In the genomic region with DNA sequence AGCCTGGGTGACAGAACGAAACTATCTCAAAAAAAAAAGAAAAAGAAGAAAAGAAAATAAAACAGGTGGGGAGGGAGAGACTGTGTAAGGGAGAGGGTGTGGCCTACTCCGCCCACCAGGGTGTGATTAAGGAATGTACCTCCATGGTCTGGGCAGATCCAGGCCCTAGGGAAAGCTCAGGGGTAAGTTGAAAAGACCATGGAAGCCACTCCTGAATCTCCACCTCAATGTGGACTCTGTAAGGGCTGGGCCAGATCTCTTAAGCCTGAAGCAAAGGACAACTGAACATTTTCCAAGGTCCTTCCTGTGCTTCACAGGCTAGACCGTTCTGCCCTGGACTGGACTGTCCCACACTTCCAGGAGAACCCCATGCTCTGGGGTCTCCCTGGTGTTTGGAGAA, we compare ENCODE assay signal across 10 cellular contexts. TPM values are rescaled to one million over a fixed set of nuclear protein-coding genes. Genes with fewer than 3 reads are reported as not detected.
DNase-seq lines count a peak whose midpoint lies in the region; ATAC-seq and TF ChIP-seq lines count a peak whose summit lies in the region.
"Had no signal": no experiment of that assay in that cellular context is flagged by ENCODE, and none has a peak within 500 bp of the region (broad histone marks: within the 10 kb centered on the region; RNA-seq: fewer than 3 reads in every experiment).

No MANE protein-coding gene starts in this region.

- H3K4me1 Mint-ChIP-seq in T-helper 2 cell treated with Interferon-gamma antibody and Interleukin-4, amounts not matched to agents 5 μg/mL and 100 μg/mL, for 36 hours (ENCODE audit: low read depth) = peaks cover 62% of the 10 kb centered on the region
- no peaks in the 10 kb centered on the region for H3K4me1 Mint-ChIP-seq in GM23338
- H3K4me1 Mint-ChIP-seq in activated T-helper 1 cell treated with anti-CD3 and anti-CD28 coated beads, Interleukin-12 subunit alpha, Interleukin-12 subunit beta, Interleukin-2, Interleukin-4 antibody, amounts not matched to agents 30 ng/mL and 10 ng/mL and 1 ng/mL, durations not matched to agents 14 hours and 24 hours and 36 hours (ENCODE audit: low read depth) = peaks cover 49% of the 10 kb centered on the region

- H3K36me3 Mint-ChIP-seq in T-helper 2 cell treated with Interferon-gamma antibody and Interleukin-4, amounts not matched to agents 5 μg/mL and 100 μg/mL, for 36 hours (ENCODE audit: low read depth) = peaks cover 24% of the 10 kb centered on the region
- no peaks in the 10 kb centered on the region for H3K36me3 Mint-ChIP-seq in GM23338 (ENCODE audit: low read depth)
- peaks cover 9% of the 10 kb centered on the region for H3K36me3 Mint-ChIP-seq in activated T-helper 1 cell treated with anti-CD3 and anti-CD28 coated beads, Interleukin-12 subunit alpha, Interleukin-12 subunit beta, Interleukin-2, Interleukin-4 antibody, amounts not matched to agents 30 ng/mL and 10 ng/mL and 1 ng/mL, durations not matched to agents 14 hours and 24 hours and 36 hours (ENCODE audit: low read depth)

- H3K36me3 ChIP-seq in GM23338 (ENCODE audit: insufficient read depth) = no peaks in the 10 kb centered on the region
- H3K36me3 ChIP-seq in mucosa of rectum (ENCODE audit: control insufficient read depth in 2 of 2, insufficient read depth in 2 of 2, low read length in 2 of 2) = no peaks in the 10 kb centered on the region
- no peaks in the 10 kb centered on the region for H3K36me3 ChIP-seq in aorta (ENCODE audit: control insufficient read depth in 1 of 2, insufficient read depth in 2 of 2, low read length in 1 of 2)

- no peak overlapping the region for H3K4me2 ChIP-seq in GM23338

- H3K9ac ChIP-seq in mucosa of rectum (ENCODE audit: low read depth in 1 of 2, low read length in 2 of 2) = peak overlapping the region in 1 of 2 donors; percentile 47

- H3K27ac ChIP-seq in GM23338 (ENCODE audit: low read depth) = no peak overlapping the region
- peak overlapping the region; percentile 2 to 61 for H3K27ac ChIP-seq in mucosa of rectum (ENCODE audit: low read depth in 2 of 2, low read length in 2 of 2)
- no peak overlapping the region for H3K27ac ChIP-seq in aorta (ENCODE audit: low read depth in 1 of 2, low read length in 2 of 2)

- peak; percentile 65 for ATAC-seq in GM23338
- ATAC-seq in HG03045 (IDR thresholded peaks at IDR 0.05; ENCODE audit: unreplicated experiment) = no peak
- no peak for ATAC-seq in aorta (ENCODE audit: low FRiP score)

- H3K79me2 ChIP-seq in GM23338 (replicated peaks; ENCODE audit: insufficient read depth) = no peaks in the 10 kb centered on the region

- TF ChIP-seq CTCF in GM23338 (conservative IDR thresholded peaks at IDR 0.05; ENCODE audit: low read depth in 2 of 2) = no peak

- H3K4me1 ChIP-seq in GM23338 (ENCODE audit: insufficient read depth) (no peaks in the 10 kb centered on the region), mucosa of rectum (ENCODE audit: control insufficient read depth in 2 of 2, insufficient read depth in 2 of 2, low read length in 2 of 2) (peaks cover 7 to 9% of the 10 kb centered on the region in 2 donors), aorta (ENCODE audit: control insufficient read depth in 1 of 2, insufficient read depth in 2 of 2, low read length in 2 of 2) (no peaks in the 10 kb centered on the region)

- peak overlapping the region; percentile 75 for H3K4me3 Mint-ChIP-seq in T-helper 2 cell treated with Interferon-gamma antibody and Interleukin-4, amounts not matched to agents 5 μg/mL and 100 μg/mL, for 36 hours
- H3K4me3 Mint-ChIP-seq in GM23338 = no peak overlapping the region
- no peak overlapping the region for H3K4me3 Mint-ChIP-seq in activated T-helper 1 cell treated with anti-CD3 and anti-CD28 coated beads, Interleukin-12 subunit alpha, Interleukin-12 subunit beta, Interleukin-2, Interleukin-4 antibody, amounts not matched to agents 30 ng/mL and 10 ng/mL and 1 ng/mL, durations not matched to agents 14 hours and 24 hours and 36 hours

- H3K9me3 ChIP-seq in mucosa of rectum (ENCODE audit: control insufficient read depth in 2 of 2, low read length in 2 of 2) (peaks cover 0 to 1% of the 10 kb centered on the region in 2 donors), aorta (ENCODE audit: control insufficient read depth, low read length) (peaks cover 4% of the 10 kb centered on the region)

- peak overlapping the region; percentile 85; the same call in 1 of the 2 replicates for H2AFZ ChIP-seq in GM23338

- DNase-seq in T-helper 2 cell treated with Interferon-gamma antibody and Interleukin-4, amounts not matched to agents 5 μg/mL and 100 μg/mL, for 36 hours (ENCODE audit: low spot score) = no peak
- DNase-seq in T-helper 2 cell (no peak), GM23338 (ENCODE audit: low spot score) (peak; percentile 19), NCI-H524 treated with DMSO at 0.1 percent for 48 hours (lab: John Stamatoyannopoulos, UW) (no peak), aorta (no peak)
- DNase-seq in activated T-helper 1 cell treated with anti-CD3 and anti-CD28 coated beads, Interleukin-12 subunit alpha, Interleukin-12 subunit beta, Interleukin-2, Interleukin-4 antibody, amounts not matched to agents 30 ng/mL and 10 ng/mL and 1 ng/mL, durations not matched to agents 14 hours and 24 hours and 36 hours (ENCODE audit: low spot score) = no peak
- DNase-seq: nucleus accumbens, T1000 had no signal

- no peaks in the 10 kb centered on the region for H3K9me2 ChIP-seq in GM23338 (ENCODE audit: insufficient read depth)

- H3K4me3 ChIP-seq in GM23338 (no peak overlapping the region), mucosa of rectum (ENCODE audit: low read length in 2 of 2) (no peak overlapping the region), aorta (ENCODE audit: low read length in 2 of 2) (no peak overlapping the region)

- H3K27me3 ChIP-seq in GM23338 (ENCODE audit: insufficient read depth) = no peaks in the 10 kb centered on the region
- H3K27me3 ChIP-seq in mucosa of rectum (ENCODE audit: control insufficient read depth in 2 of 2, insufficient read depth in 2 of 2, low read length in 2 of 2) = no peaks in the 10 kb centered on the region
- no peaks in the 10 kb centered on the region for H3K27me3 ChIP-seq in aorta (ENCODE audit: control insufficient read depth in 1 of 2, insufficient read depth in 2 of 2, low read length in 1 of 2)

- H3K9me3 Mint-ChIP-seq in T-helper 2 cell treated with Interferon-gamma antibody and Interleukin-4, amounts not matched to agents 5 μg/mL and 100 μg/mL, for 36 hours = peaks cover 18% of the 10 kb centered on the region
- H3K9me3 Mint-ChIP-seq in GM23338 = no peaks in the 10 kb centered on the region
- H3K9me3 Mint-ChIP-seq in activated T-helper 1 cell treated with anti-CD3 and anti-CD28 coated beads, Interleukin-12 subunit alpha, Interleukin-12 subunit beta, Interleukin-2, Interleukin-4 antibody, amounts not matched to agents 30 ng/mL and 10 ng/mL and 1 ng/mL, durations not matched to agents 14 hours and 24 hours and 36 hours = peaks cover 13% of the 10 kb centered on the region

- intact Hi-C loops in activated T-helper 1 cell treated with anti-CD3 and anti-CD28 coated beads, Interleukin-12 subunit alpha, Interleukin-12 subunit beta, Interleukin-2, Interleukin-4 antibody, amounts not matched to agents 30 ng/mL and 10 ng/mL and 1 ng/mL, durations not matched to agents 14 hours and 24 hours and 36 hours (cut with micrococcal nuclease) = loop anchor here (10.0 kb wide), 1 partner anchor 1063 kb away; no protein-coding TSS in a partner anchor
- intact Hi-C loops in aorta (cut with DNase I) = no loop called here

- no peak overlapping the region for H3K27ac Mint-ChIP-seq in T-helper 2 cell treated with Interferon-gamma antibody and Interleukin-4, amounts not matched to agents 5 μg/mL and 100 μg/mL, for 36 hours
- H3K27ac Mint-ChIP-seq in GM23338 = no peak overlapping the region
- H3K27ac Mint-ChIP-seq in activated T-helper 1 cell treated with anti-CD3 and anti-CD28 coated beads, Interleukin-12 subunit alpha, Interleukin-12 subunit beta, Interleukin-2, Interleukin-4 antibody, amounts not matched to agents 30 ng/mL and 10 ng/mL and 1 ng/mL, durations not matched to agents 14 hours and 24 hours and 36 hours = peak overlapping the region; percentile 40

- 75 to 86% methylated on average over 3 of the region's 3 CpGs for WGBS in aorta, 2 donors

- H3K27me3 Mint-ChIP-seq in T-helper 2 cell treated with Interferon-gamma antibody and Interleukin-4, amounts not matched to agents 5 μg/mL and 100 μg/mL, for 36 hours (ENCODE audit: low read depth) = peaks cover 3% of the 10 kb centered on the region
- peaks cover 6% of the 10 kb centered on the region for H3K27me3 Mint-ChIP-seq in GM23338 (ENCODE audit: insufficient read depth, low read depth, poor library complexity)
- no peaks in the 10 kb centered on the region for H3K27me3 Mint-ChIP-seq in activated T-helper 1 cell treated with anti-CD3 and anti-CD28 coated beads, Interleukin-12 subunit alpha, Interleukin-12 subunit beta, Interleukin-2, Interleukin-4 antibody, amounts not matched to agents 30 ng/mL and 10 ng/mL and 1 ng/mL, durations not matched to agents 14 hours and 24 hours and 36 hours (ENCODE audit: insufficient read depth)

- no peaks in the 10 kb centered on the region for H3F3A ChIP-seq in GM23338 (replicated peaks; ENCODE audit: low read depth)

- H4K20me1 ChIP-seq in GM23338 (replicated peaks; ENCODE audit: insufficient read depth) = no peaks in the 10 kb centered on the region

TF ChIP-seq in GM23338, 12 proteins besides CTCF, POLR2A, EP300 and RAD21 (continues in another document):
- TF ChIP-seq NANOG (IDR thresholded peaks at IDR 0.05; ENCODE audit: borderline replicate concordance) (no peak), ZNF114 (CRISPR knock-in tag; IDR thresholded peaks at IDR 0.05) (no peak), STAT1 (IDR thresholded peaks at IDR 0.05; ENCODE audit: unreplicated experiment) (no peak)
- TF ChIP-seq, protein P1, sequence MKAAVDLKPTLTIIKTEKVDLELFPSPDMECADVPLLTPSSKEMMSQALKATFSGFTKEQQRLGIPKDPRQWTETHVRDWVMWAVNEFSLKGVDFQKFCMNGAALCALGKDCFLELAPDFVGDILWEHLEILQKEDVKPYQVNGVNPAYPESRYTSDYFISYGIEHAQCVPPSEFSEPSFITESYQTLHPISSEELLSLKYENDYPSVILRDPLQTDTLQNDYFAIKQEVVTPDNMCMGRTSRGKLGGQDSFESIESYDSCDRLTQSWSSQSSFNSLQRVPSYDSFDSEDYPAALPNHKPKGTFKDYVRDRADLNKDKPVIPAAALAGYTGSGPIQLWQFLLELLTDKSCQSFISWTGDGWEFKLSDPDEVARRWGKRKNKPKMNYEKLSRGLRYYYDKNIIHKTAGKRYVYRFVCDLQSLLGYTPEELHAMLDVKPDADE (IDR thresholded peaks at IDR 0.05) = no peak

RNA-seq across cellular contexts. Expression of a gene that starts 9.7 kb away (rescaled TPM):
- 31.8 and 37.9 TPM in 2 replicates for total RNA-seq in GM23338 (2014; rRNA removed; shearing (Covaris generic))
- polyA plus RNA-seq in GM23338 (2016; fragmentation: Nextera tagmentation; extraction: Ambion mirVana) = 12.3 and 15.3 TPM in 2 replicates
- 42.4 and 42.7 TPM in 2 replicates for total RNA-seq in activated T-helper 1 cell treated with anti-CD3 and anti-CD28 coated beads, Interleukin-12 subunit alpha, Interleukin-12 subunit beta, Interleukin-2, Interleukin-4 antibody, amounts not matched to agents 30 ng/mL and 10 ng/mL and 1 ng/mL, durations not matched to agents 14 hours and 24 hours and 36 hours
- total RNA-seq in aorta = 10 to 100 TPM; 20.5 to 30.1 TPM
- polyA plus RNA-seq in aorta = 10 to 100 TPM in 1 of 2 donors, 1 to 10 TPM in 1; 6.4 to 13.7 TPM

Comparison
In these comparisons a context has a peak if more than half of its experiments do, and no peak if none do; other contexts are left out.
1. H3K27ac ChIP-seq: peak in mucosa of rectum (2 of 2); none in GM23338 (single experiment) and aorta (0 of 2).